ENCODE assay signal across 8 cellular contexts in the genomic region with DNA sequence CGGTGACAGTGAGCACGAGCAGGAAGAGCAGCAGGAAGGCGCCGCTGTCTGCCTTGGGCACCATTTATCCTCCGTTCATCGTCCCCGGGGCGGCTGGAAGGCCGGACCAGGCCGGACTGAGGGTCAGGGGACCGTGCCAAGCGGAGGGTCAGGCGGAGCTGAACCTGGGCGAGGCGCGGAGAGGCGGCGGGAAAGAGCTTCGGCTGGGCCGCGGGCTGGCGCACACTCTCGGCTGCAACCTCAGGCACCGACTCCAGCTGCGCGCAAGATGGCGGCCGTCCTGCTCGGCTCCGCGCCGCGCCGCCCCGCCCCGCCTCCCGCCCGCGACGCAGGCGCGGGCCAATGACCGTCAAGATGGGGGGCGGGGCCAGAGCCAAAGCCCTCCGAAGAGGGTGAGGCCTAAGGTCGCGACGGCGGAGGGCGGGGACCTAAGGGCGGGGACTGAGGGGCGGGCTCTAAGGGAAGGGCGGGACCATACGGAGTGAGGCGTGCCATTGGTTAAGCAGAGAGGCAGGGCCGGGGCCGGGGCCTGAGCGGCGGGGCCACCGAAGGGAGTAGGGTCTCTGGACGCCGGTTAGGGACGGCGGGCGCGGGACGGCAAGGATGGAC. TPM values are rescaled to one million over a fixed set of nuclear protein-coding genes. Genes with fewer than 3 reads are reported as not detected.
DNase-seq lines count a peak whose midpoint lies in the region; ATAC-seq and TF ChIP-seq lines count a peak whose summit lies in the region.

A gene with protein sequence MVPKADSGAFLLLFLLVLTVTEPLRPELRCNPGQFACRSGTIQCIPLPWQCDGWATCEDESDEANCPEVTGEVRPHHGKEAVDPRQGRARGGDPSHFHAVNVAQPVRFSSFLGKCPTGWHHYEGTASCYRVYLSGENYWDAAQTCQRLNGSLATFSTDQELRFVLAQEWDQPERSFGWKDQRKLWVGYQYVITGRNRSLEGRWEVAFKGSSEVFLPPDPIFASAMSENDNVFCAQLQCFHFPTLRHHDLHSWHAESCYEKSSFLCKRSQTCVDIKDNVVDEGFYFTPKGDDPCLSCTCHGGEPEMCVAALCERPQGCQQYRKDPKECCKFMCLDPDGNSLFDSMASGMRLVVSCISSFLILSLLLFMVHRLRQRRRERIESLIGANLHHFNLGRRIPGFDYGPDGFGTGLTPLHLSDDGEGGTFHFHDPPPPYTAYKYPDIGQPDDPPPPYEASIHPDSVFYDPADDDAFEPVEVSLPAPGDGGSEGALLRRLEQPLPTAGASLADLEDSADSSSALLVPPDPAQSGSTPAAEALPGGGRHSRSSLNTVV (minus strand): TSS at position 270 of the 609 bp plus-strand sequence. CDS start 206 bp downstream, at position 64.

- peak within 1 kb of the TSS; percentile 95 for H3K27ac ChIP-seq in hepatocyte

- peak; percentile 41 for ATAC-seq in GM18508 (IDR thresholded peaks at IDR 0.05; ENCODE audit: insufficient read depth, unreplicated experiment)
- peak; percentile 68 for ATAC-seq in HG03025 (IDR thresholded peaks at IDR 0.05; ENCODE audit: low FRiP score, unreplicated experiment)
- no peak for ATAC-seq in GM18870 (IDR thresholded peaks at IDR 0.05; ENCODE audit: unreplicated experiment)

- no peaks in the 10 kb centered on the region for H3K27me3 ChIP-seq in hepatocyte

- TF ChIP-seq CTCF in hepatocyte (IDR thresholded peaks at IDR 0.05; ENCODE audit: poor library complexity), result no peak

- H3K79me2 ChIP-seq in hepatocyte, result peaks cover 44% of the 10 kb centered on the region

- 0% methylated on average over 16 of the region's 67 CpGs for WGBS in hepatocyte (ENCODE audit: low lambda C conversion rate, missing lambda C conversion rate)

- no peaks in the 10 kb centered on the region for H3K9me2 ChIP-seq in hepatocyte (replicated peaks; ENCODE audit: insufficient read depth)

- H3K9me3 ChIP-seq in hepatocyte (ENCODE audit: low read depth), result no peaks in the 10 kb centered on the region

- peaks cover 15% of the 10 kb centered on the region for H3K4me1 ChIP-seq in hepatocyte (ENCODE audit: insufficient read depth)

- H3K4me2 ChIP-seq in hepatocyte, result peak within 1 kb of the TSS; percentile 96

- DNase-seq in NCI-H2081 treated with DMSO at 0.1 percent for 48 hours (lab: John Stamatoyannopoulos, UW) (peak; percentile 78), T1000 (lab: John Stamatoyannopoulos, UW) (peak; percentile 93), astrocyte of the hippocampus (ENCODE audit: low read depth, low spot score) (peak; percentile 99), hepatocyte (ENCODE audit: low spot score) (peak; percentile 100), retina (peak; percentile 92)

- no peaks in the 10 kb centered on the region for H3K36me3 ChIP-seq in hepatocyte (replicated peaks; ENCODE audit: insufficient read depth, low read depth)

- peak within 1 kb of the TSS; percentile 94 for H2AFZ ChIP-seq in hepatocyte

- H4K20me1 ChIP-seq in hepatocyte (ENCODE audit: insufficient read depth, poor library complexity, severe bottlenecking), result peaks cover 44% of the 10 kb centered on the region

- H3K4me3 ChIP-seq in hepatocyte, result peak within 1 kb of the TSS; percentile 68

RNA-seq across cellular contexts. Expression of the gene that starts here (rescaled TPM):
- 45.2 and 61.5 TPM in 2 replicates for total RNA-seq in hepatocyte
- polyA plus RNA-seq in hepatocyte, result 62.4 and 67.2 TPM in 2 replicates
